Comparison of ENCODE assay signal across 9 cellular contexts in genomic region chr16:49639739-49640388, GRCh38.
DNase-seq lines count a peak whose midpoint lies in the region; ATAC-seq, FAIRE-seq and TF ChIP-seq lines count a peak whose summit lies in the region.
"Had no signal": no experiment of that assay in that cellular context is flagged by ENCODE, and none has a peak within 500 bp of the region (broad histone marks: within the 10 kb centered on the region; RNA-seq: fewer than 3 reads in every experiment).

No MANE protein-coding gene starts in this region.

- TF ChIP-seq CTCF in H1 (IDR thresholded peaks at IDR 0.05; ENCODE audit: control extremely low read depth in 1 of 3, insufficient read depth in 1 of 3, low read depth in 1 of 3, low read length in 3 of 3), result no peak
- no peak for TF ChIP-seq CTCF in lung (IDR thresholded peaks at IDR 0.05; ENCODE audit: control extremely low read depth, extremely low read depth)
- no peak for TF ChIP-seq CTCF in PC-3 (conservative IDR thresholded peaks at IDR 0.05; ENCODE audit: low read depth, low read length)

- H3K9me3 ChIP-seq in H1 (ENCODE audit: insufficient read depth in 2 of 2, low read depth in 1 of 2, low read length in 1 of 2), result no peaks in the 10 kb centered on the region
- H3K9me3 ChIP-seq in lung (ENCODE audit: control insufficient read depth in 2 of 2, insufficient read depth in 1 of 2, low read length in 1 of 2), result peaks cover 0 to 2% of the 10 kb centered on the region in 2 donors
- no peaks in the 10 kb centered on the region for H3K9me3 ChIP-seq in stomach smooth muscle (ENCODE audit: control insufficient read depth in 2 of 2, low read length in 2 of 2)
- no peaks in the 10 kb centered on the region for H3K9me3 ChIP-seq in PC-3 (ENCODE audit: low read length)

- no peak overlapping the region for H3K14ac ChIP-seq in H1 (ENCODE audit: insufficient read length)

- no TSS peak for BruUV-seq in PC-3 (replicated peaks; lab: Mats Ljungman, UMichigan)

- H3K79me2 ChIP-seq in H1 (ENCODE audit: control insufficient read depth in 1 of 2, insufficient read depth in 2 of 2, low read length in 2 of 2) (peaks cover 0 to 5% of the 10 kb centered on the region in 2 experiments; a peak in 1 of 4 replicates), PC-3 (ENCODE audit: low read length) (no peaks in the 10 kb centered on the region)

- H3K23ac ChIP-seq in H1 (ENCODE audit: insufficient read length), result no peak overlapping the region

- no peak overlapping the region for H3K27ac Mint-ChIP-seq in activated T-helper 17 cell treated with anti-CD3 and anti-CD28 coated beads, Interleukin-2, amount 50 U/mL, for 72 hours

- H3K36me3 Mint-ChIP-seq in activated T-helper 17 cell treated with anti-CD3 and anti-CD28 coated beads, Interleukin-2, amount 50 U/mL, for 72 hours (ENCODE audit: low read depth), result no peaks in the 10 kb centered on the region

- no peak for TF ChIP-seq POLR2A in H1 (IDR thresholded peaks at IDR 0.05; ENCODE audit: control extremely low read depth in 1 of 2, low read depth in 2 of 2, low read length in 2 of 2)

- H3K27me3 ChIP-seq in H1 (replicated peaks in 1 of 4; ENCODE audit: control insufficient read depth in 3 of 4, extremely low read depth in 1 of 4, insufficient read depth in 3 of 4, low read length in 3 of 4), result no peaks in the 10 kb centered on the region
- no peaks in the 10 kb centered on the region for H3K27me3 ChIP-seq in lung (ENCODE audit: control insufficient read depth, insufficient read depth)
- no peaks in the 10 kb centered on the region for H3K27me3 ChIP-seq in stomach smooth muscle (ENCODE audit: control insufficient read depth in 1 of 2, insufficient read depth in 2 of 2, low read length in 2 of 2)
- no peaks in the 10 kb centered on the region for H3K27me3 ChIP-seq in PC-3 (ENCODE audit: low read length)

- H3K27me3 Mint-ChIP-seq in activated T-helper 17 cell treated with anti-CD3 and anti-CD28 coated beads, Interleukin-2, amount 50 U/mL, for 72 hours, result peaks cover 4% of the 10 kb centered on the region

- no peak for TF ChIP-seq EP300 in H1 (IDR thresholded peaks at IDR 0.05; ENCODE audit: borderline replicate concordance in 1 of 2, low read depth in 2 of 2, low read length in 2 of 2)

- H4K5ac ChIP-seq in H1 (ENCODE audit: insufficient read length, low read depth, low read length), result peak overlapping the region; percentile 18

- H3K9ac ChIP-seq in H1 (replicated peaks in 1 of 4; ENCODE audit: extremely low read depth in 1 of 4, low read depth in 3 of 4, low read length in 3 of 4), result no peak overlapping the region; a peak in 1 of 7 replicates
- peak overlapping the region; percentile 47 to 49 for H3K9ac ChIP-seq in stomach smooth muscle (ENCODE audit: low read length in 2 of 2)
- H3K9ac ChIP-seq in PC-3 (ENCODE audit: low read length), result no peak overlapping the region

- FAIRE-seq in H1 (lab: Jason Lieb, UNC), result no peak

- H3K56ac ChIP-seq in H1 (replicated peaks; ENCODE audit: insufficient read length, low read depth, low read length), result no peak overlapping the region

- peak overlapping the region; percentile 95 for H3K4ac ChIP-seq in H1 (replicated peaks; ENCODE audit: insufficient read length, low read depth, low read length)

- H4K20me1 ChIP-seq in H1 (replicated peaks in 1 of 2; ENCODE audit: control insufficient read depth in 1 of 2, insufficient read depth in 2 of 2, low read length in 2 of 2) (peaks cover 0 to 19% of the 10 kb centered on the region in 2 experiments), PC-3 (ENCODE audit: low read length) (no peaks in the 10 kb centered on the region)

- H3F3A ChIP-seq in PC-3 (ENCODE audit: low read length, unreplicated experiment), result no peaks in the 10 kb centered on the region

- no peak overlapping the region for H2AFZ ChIP-seq in H1 (ENCODE audit: low read length)
- H2AFZ ChIP-seq in PC-3 (ENCODE audit: low read length), result no peak overlapping the region

- H2BK15ac ChIP-seq in H1 (ENCODE audit: low read length), result peak overlapping the region; percentile 66

- peak overlapping the region; percentile 66; the same call in 1 of the 2 replicates for H3K27ac ChIP-seq in H1 (ENCODE audit: low read depth, low read length)
- H3K27ac ChIP-seq in lung (ENCODE audit: low read depth in 1 of 2, low read length in 1 of 2), result peak overlapping the region; percentile 10 to 72
- peak overlapping the region; percentile 74 for H3K27ac ChIP-seq in stomach smooth muscle (ENCODE audit: low read length)
- no peak overlapping the region for H3K27ac ChIP-seq in PC-3 (ENCODE audit: low read length)

- H2AK5ac ChIP-seq in H1 (ENCODE audit: low read depth, low read length), result peak overlapping the region; percentile 96

- H2BK12ac ChIP-seq in H1 (ENCODE audit: low read depth, low read length), result peak overlapping the region; percentile 96; the same call in 1 of the 2 replicates

- no peaks in the 10 kb centered on the region for H3K4me1 Mint-ChIP-seq in activated T-helper 17 cell treated with anti-CD3 and anti-CD28 coated beads, Interleukin-2, amount 50 U/mL, for 72 hours

- CTCF ChIA-PET in H1 (lab: Charles Lee; ENCODE audit: partially characterized antibody), result interaction anchor here (0.6 to 2.7 kb wide), 10 partner anchors 15 to 714 kb away, joined by 3 to 10 read pairs (median 3); no protein-coding TSS in a partner anchor
- CTCF ChIA-PET in PC-3 (lab: Charles Lee), result no interaction called here

- POLR2A ChIA-PET in H1 (lab: Charles Lee; ENCODE audit: partially characterized antibody) (interaction anchor here (1.5 to 1.6 kb wide), 2 partner anchors 8 to 26 kb away, joined by 4 to 5 read pairs; no protein-coding TSS in a partner anchor), PC-3 (lab: Charles Lee; ENCODE audit: unreplicated experiment) (no interaction called here)

- 0 out of 2 replicates have a peak overlapping the region, but pooled peaks have one; percentile 6 for H2BK20ac ChIP-seq in H1 (ENCODE audit: low read length)

- 35% methylated on average over 21 of the region's 21 CpGs; no CpG with 5 or more reads in 1 of the 2 experiments for WGBS in H1 (ENCODE audit: extremely low coverage in 1 of 2, insufficient coverage in 1 of 2, insufficient read length in 1 of 2, insufficient replicate concordance in 2 of 2, low coverage in 1 of 2, low lambda C conversion rate in 2 of 2, missing lambda C conversion rate in 1 of 2), 2 experiments
- WGBS in lung, 2 donors, result 40 to 62% methylated on average over 21 of the region's 21 CpGs

- intact Hi-C loops in PC-3 (cut with micrococcal nuclease), result no loop called here

- peaks cover 4% of the 10 kb centered on the region for H3K9me3 Mint-ChIP-seq in activated T-helper 17 cell treated with anti-CD3 and anti-CD28 coated beads, Interleukin-2, amount 50 U/mL, for 72 hours

- no peaks in the 10 kb centered on the region; the same call in 1 of the 2 replicates for H3K79me1 ChIP-seq in H1 (ENCODE audit: low read depth, low read length)

- H3K9me2 ChIP-seq in PC-3 (replicated peaks; ENCODE audit: low read length), result no peaks in the 10 kb centered on the region

- ATAC-seq in lung (ENCODE audit: insufficient read depth, low FRiP score), result peak; percentile 5
- ATAC-seq in activated T-helper 17 cell treated with anti-CD3 and anti-CD28 coated beads, Interleukin-2, amount 50 U/mL, for 72 hours (replicated peaks), result no peak
- ATAC-seq in PC-3, result no peak
- no peak for ATAC-seq in HG02852 (IDR thresholded peaks at IDR 0.05; ENCODE audit: unreplicated experiment)

- peak overlapping the region; percentile 87; the same call in 1 of the 2 replicates for H4K8ac ChIP-seq in H1 (ENCODE audit: extremely low read depth, insufficient read depth, low read length)

- peak overlapping the region; percentile 50 to 51 for H3K4me2 ChIP-seq in H1 (ENCODE audit: insufficient read depth in 1 of 2, low read depth in 2 of 2, low read length in 2 of 2)
- no peak overlapping the region for H3K4me2 ChIP-seq in PC-3 (ENCODE audit: low read length)

- peak overlapping the region; percentile 44 for H3K18ac ChIP-seq in H1 (ENCODE audit: extremely low read depth, low read length)

- H3K4me3 Mint-ChIP-seq in activated T-helper 17 cell treated with anti-CD3 and anti-CD28 coated beads, Interleukin-2, amount 50 U/mL, for 72 hours, result no peak overlapping the region

- H3K36me3 ChIP-seq in H1 (ENCODE audit: control insufficient read depth in 2 of 4, insufficient read depth in 4 of 4, low read length in 3 of 4), result peaks cover 14 to 30% (median 24%) of the 10 kb centered on the region in 4 experiments
- peaks cover 0 to 7% of the 10 kb centered on the region in 2 donors for H3K36me3 ChIP-seq in lung (ENCODE audit: control insufficient read depth in 2 of 2, insufficient read depth in 2 of 2, low read length in 2 of 2)
- H3K36me3 ChIP-seq in stomach smooth muscle (ENCODE audit: control insufficient read depth in 2 of 2, insufficient read depth in 2 of 2, low read length in 2 of 2), result peaks cover 26 to 28% of the 10 kb centered on the region in 2 donors
- H3K36me3 ChIP-seq in PC-3 (ENCODE audit: low read depth, low read length), result no peaks in the 10 kb centered on the region

- 0 out of 2 replicates have a peak, but pooled peaks cover 2% of the 10 kb centered on the region for H3K23me2 ChIP-seq in H1 (ENCODE audit: low read depth, low read length)

- peak overlapping the region; percentile 44 for H2BK120ac ChIP-seq in H1 (replicated peaks; ENCODE audit: low read depth, low read length)

- peaks cover 8 to 38% (median 27%) of the 10 kb centered on the region in 4 experiments for H3K4me1 ChIP-seq in H1 (replicated peaks in 1 of 4; ENCODE audit: control insufficient read depth in 3 of 4, insufficient read depth in 4 of 4, low read length in 3 of 4)
- H3K4me1 ChIP-seq in lung (ENCODE audit: control insufficient read depth in 2 of 2, insufficient read depth in 2 of 2, low read length in 2 of 2), result peaks cover 4 to 16% of the 10 kb centered on the region in 2 donors
- peaks cover 26% of the 10 kb centered on the region for H3K4me1 ChIP-seq in stomach smooth muscle (ENCODE audit: control insufficient read depth, insufficient read depth, low read length)
- no peaks in the 10 kb centered on the region for H3K4me1 ChIP-seq in PC-3 (ENCODE audit: insufficient read depth, low read length)

- peak; percentile 66 for DNase-seq in NCI-H69 (lab: John Stamatoyannopoulos, UW)
- peak; percentile 13 to 66 for DNase-seq in H1 (ENCODE audit: low read depth in 1 of 2, low spot score in 2 of 2)
- DNase-seq in lung (ENCODE audit: low spot score), result no peak
- no peak for DNase-seq in PC-3
- no peak for DNase-seq in central memory CD4-positive, alpha-beta T cell
- DNase-seq: NCI-H526 treated with DMSO at 0.1 percent for 48 hours had no signal

- TF ChIP-seq RAD21 in H1 (IDR thresholded peaks at IDR 0.05 in 1 of 2, conservative IDR thresholded peaks at IDR 0.05 in 1 of 2; ENCODE audit: low read depth in 2 of 2, low read length in 2 of 2), result 0 out of 4 replicates have a peak, but pooled peaks of 1 of the 2 experiments have one; percentile 7

- H3K4me3 ChIP-seq in H1 (ENCODE audit: extremely low read depth in 1 of 4, insufficient read depth in 2 of 4, low read depth in 3 of 4, low read length in 4 of 4), result no peak overlapping the region; a peak in 1 of 8 replicates
- no peak overlapping the region for H3K4me3 ChIP-seq in lung
- peak overlapping the region; percentile 37 to 40 for H3K4me3 ChIP-seq in stomach smooth muscle (ENCODE audit: low read length in 2 of 2)
- no peak overlapping the region for H3K4me3 ChIP-seq in PC-3 (ENCODE audit: low read length)

- peak overlapping the region; percentile 83 for H4K91ac ChIP-seq in H1 (replicated peaks; ENCODE audit: insufficient read length, low read length)

- peak overlapping the region; percentile 95; the same call in 1 of the 2 replicates for H2BK5ac ChIP-seq in H1 (ENCODE audit: low read depth, low read length)

Comparison
In these comparisons a context has a peak if more than half of its experiments do, and no peak if none do; other contexts are left out.
1. DNase-seq: peak in NCI-H69 (single experiment) and H1 (2 of 2); none in lung (single experiment), PC-3 (single experiment) and central memory CD4-positive, alpha-beta T cell (single experiment).
2. H3K4me3 ChIP-seq: peak in stomach smooth muscle (2 of 2); none in H1 (0 of 4), lung (single experiment) and PC-3 (single experiment).
3. H3K9ac ChIP-seq: peak in stomach smooth muscle (2 of 2); none in H1 (0 of 4) and PC-3 (single experiment).